ENCODE assay signal across 1 cellular context in genomic region chr2:66700181-66700686, GRCh38.
TF ChIP-seq lines count a peak whose summit lies in the region.

No MANE protein-coding gene starts in this region.

TF ChIP-seq in GM23338, 12 proteins besides CTCF, POLR2A, EP300 and RAD21:
- TF ChIP-seq ZNF462 (CRISPR knock-in tag; IDR thresholded peaks at IDR 0.05) (no peak), REST (IDR thresholded peaks at IDR 0.05; ENCODE audit: unreplicated experiment) (no peak), JUNB (IDR thresholded peaks at IDR 0.05; ENCODE audit: unreplicated experiment) (no peak), ETS1 (IDR thresholded peaks at IDR 0.05) (no peak), EZH2phosphoT487 (IDR thresholded peaks at IDR 0.05; ENCODE audit: unreplicated experiment) (no peak), CREB1 (CRISPR knock-in tag; IDR thresholded peaks at IDR 0.05; ENCODE audit: low read depth) (no peak), EZH2 (IDR thresholded peaks at IDR 0.05; ENCODE audit: low read depth, unreplicated experiment) (no peak)
